Comparison of ENCODE assay signal across 22 cellular contexts in genomic region chr10:47301833-47302232, GRCh38. TPM values are rescaled to one million over a fixed set of nuclear protein-coding genes. Genes with fewer than 3 reads are reported as not detected.
"Had no signal": no experiment of that assay in that cellular context is flagged by ENCODE, and none has a peak within 500 bp of the region (broad histone marks: within the 10 kb centered on the region; RNA-seq: fewer than 3 reads in every experiment).

No MANE protein-coding gene starts in this region.

- DNase-seq: activated naive CD4-positive, alpha-beta T cell treated with anti-CD3 and anti-CD28 coated beads, Interleukin-2, amount 50 U/mL, for 16 hours; activated T-cell treated with anti-CD3 and anti-CD28 coated beads for 4 hours; amygdala; endodermal cell; heart right ventricle; islet precursor cell; mucosa of descending colon; stimulated activated CD4-positive, alpha-beta T cell treated with anti-CD3 and anti-CD28 coated beads, Interleukin-1b, Interleukin-23, amount 100 ng/mL, for 48 hours; stimulated activated naive CD8-positive, alpha-beta T cell treated with anti-CD3 and anti-CD28 coated beads, Interleukin-15, amount 100 ng/mL, for 72 hours; SW 1271; T-helper 9 cell had no signal

- H3K9me3 Mint-ChIP-seq: activated T-helper 2 cell treated with anti-CD3 and anti-CD28 coated beads, Interferon-gamma antibody, Interleukin-2, Interleukin-4, amounts not matched to agents 10 μg/mL and 5 μg/mL and 100 μg/mL, durations not matched to agents 14 hours and 24 hours and 36 hours; endodermal cell; natural killer cell treated with Interleukin-12 subunit alpha and Interleukin-12 subunit beta and Interleukin-15 and Interleukin-18, amount 100 ng/mL, for 72 hours; stimulated activated naive CD8-positive, alpha-beta T cell treated with anti-CD3 and anti-CD28 coated beads, Interleukin-15, amount 100 ng/mL, for 72 hours had no signal

- H3K4me3 Mint-ChIP-seq: natural killer cell treated with Interleukin-12 subunit alpha and Interleukin-12 subunit beta and Interleukin-15 and Interleukin-18, amount 100 ng/mL, for 72 hours had no signal

- H3K36me3 ChIP-seq: gastroesophageal sphincter, heart right ventricle, thoracic aorta had no signal

- H3K27ac Mint-ChIP-seq: activated T-helper 2 cell treated with anti-CD3 and anti-CD28 coated beads, Interferon-gamma antibody, Interleukin-2, Interleukin-4, amounts not matched to agents 10 μg/mL and 5 μg/mL and 100 μg/mL, durations not matched to agents 14 hours and 24 hours and 36 hours; endodermal cell; natural killer cell treated with Interleukin-12 subunit alpha and Interleukin-12 subunit beta and Interleukin-15 and Interleukin-18, amount 100 ng/mL, for 72 hours; stimulated activated naive CD8-positive, alpha-beta T cell treated with anti-CD3 and anti-CD28 coated beads, Interleukin-15, amount 100 ng/mL, for 72 hours had no signal

- H3K4me3 ChIP-seq: mucosa of descending colon had no signal

- ATAC-seq: activated CD4-positive, CD25-positive, alpha-beta regulatory T cell treated with anti-CD3 and anti-CD28 coated beads, Interleukin-2, amount 50 U/mL, for 24 hours; gastroesophageal sphincter; heart right ventricle; mucosa of descending colon; natural killer cell treated with Interleukin-12 subunit alpha and Interleukin-12 subunit beta and Interleukin-15 and Interleukin-18, amount 100 ng/mL, for 72 hours; stimulated activated naive CD8-positive, alpha-beta T cell treated with anti-CD3 and anti-CD28 coated beads, Interleukin-15, amount 100 ng/mL, for 72 hours had no signal

- H3K27ac ChIP-seq: heart right ventricle, thoracic aorta had no signal

- H3K36me3 Mint-ChIP-seq: natural killer cell treated with Interleukin-12 subunit alpha and Interleukin-12 subunit beta and Interleukin-15 and Interleukin-18, amount 100 ng/mL, for 72 hours had no signal

- H3K9me3 ChIP-seq: gastroesophageal sphincter, heart right ventricle, mucosa of descending colon, thoracic aorta had no signal

RNA-seq across cellular contexts. Expression of gene GDF10, which starts 1.8 kb away (rescaled TPM):
- total RNA-seq: bronchial epithelial cell; dermis microvascular lymphatic vessel endothelial cell; endodermal cell; epithelial cell of proximal tubule; natural killer cell treated with Interleukin-12 subunit alpha and Interleukin-12 subunit beta and Interleukin-15 and Interleukin-18, amount 100 ng/mL, for 72 hours; osteocyte; SK-MEL-5 had no signal

RNA-seq across cellular contexts. Expression of gene GDF2, which starts 20.4 kb away (rescaled TPM):
- total RNA-seq: activated T-helper 2 cell treated with anti-CD3 and anti-CD28 coated beads, Interferon-gamma antibody, Interleukin-2, Interleukin-4, amounts not matched to agents 10 μg/mL and 5 μg/mL and 100 μg/mL, durations not matched to agents 14 hours and 24 hours and 36 hours; bronchial epithelial cell; dermis microvascular lymphatic vessel endothelial cell; endodermal cell; epithelial cell of proximal tubule; gastroesophageal sphincter; heart right ventricle; mucosa of descending colon; natural killer cell treated with Interleukin-12 subunit alpha and Interleukin-12 subunit beta and Interleukin-15 and Interleukin-18, amount 100 ng/mL, for 72 hours; osteocyte; SK-MEL-5; thoracic aorta; urinary bladder had no signal
- polyA plus RNA-seq: heart right ventricle, urinary bladder had no signal

RNA-seq across cellular contexts. Expression of gene RBP3, which starts 46.3 kb away (rescaled TPM):
- total RNA-seq: activated T-helper 2 cell treated with anti-CD3 and anti-CD28 coated beads, Interferon-gamma antibody, Interleukin-2, Interleukin-4, amounts not matched to agents 10 μg/mL and 5 μg/mL and 100 μg/mL, durations not matched to agents 14 hours and 24 hours and 36 hours; bronchial epithelial cell; dermis microvascular lymphatic vessel endothelial cell; endodermal cell; epithelial cell of proximal tubule; gastroesophageal sphincter; heart right ventricle; mucosa of descending colon; natural killer cell treated with Interleukin-12 subunit alpha and Interleukin-12 subunit beta and Interleukin-15 and Interleukin-18, amount 100 ng/mL, for 72 hours; osteocyte; SK-MEL-5; thoracic aorta; urinary bladder had no signal
- polyA plus RNA-seq: heart right ventricle, urinary bladder had no signal
